ENCODE assay signal across 16 cellular contexts in the genomic region with DNA sequence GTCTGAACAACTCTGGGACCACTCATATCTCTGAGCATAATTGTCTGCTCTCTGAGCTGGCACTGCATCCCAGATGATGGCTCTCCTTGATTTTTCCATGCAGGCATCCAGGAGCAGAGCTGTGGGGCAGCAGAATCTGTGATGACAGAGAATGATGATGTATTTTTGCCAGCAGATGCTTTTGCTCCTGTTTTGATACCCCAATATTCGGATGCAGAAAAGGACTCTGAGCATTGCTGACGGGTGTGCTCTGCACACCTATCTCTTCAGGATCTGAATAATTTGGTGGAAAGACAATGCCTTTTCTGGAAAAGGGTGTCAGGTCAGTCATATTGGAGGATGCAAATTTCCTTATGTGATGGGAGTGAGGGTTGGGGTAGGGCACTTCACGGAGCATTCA.
DNase-seq lines count a peak whose midpoint lies in the region; ATAC-seq and TF ChIP-seq lines count a peak whose summit lies in the region.
"Had no signal": no experiment of that assay in that cellular context is flagged by ENCODE, and none has a peak within 500 bp of the region (broad histone marks: within the 10 kb centered on the region; RNA-seq: fewer than 3 reads in every experiment).

No MANE protein-coding gene starts in this region.

- H3K9me3 ChIP-seq in esophagus muscularis mucosa (no peaks in the 10 kb centered on the region), osteoblast (ENCODE audit: low read depth, low read length) (no peaks in the 10 kb centered on the region)
- H3K9me3 ChIP-seq: BLaER1 treated with 17β-estradiol and CSF1 and Interleukin-3, amounts not matched to agents 10 nM and 100 nM; Caco-2 had no signal

- H3K36me3 ChIP-seq in esophagus muscularis mucosa (peaks cover 0 to 10% (median 5%) of the 10 kb centered on the region in 4 donors), osteoblast (ENCODE audit: insufficient read depth, low read length) (no peaks in the 10 kb centered on the region)
- H3K36me3 ChIP-seq: BLaER1 treated with 17β-estradiol and CSF1 and Interleukin-3, amounts not matched to agents 10 nM and 100 nM had no signal

- H4K20me1 ChIP-seq in osteoblast (ENCODE audit: insufficient read depth, low read length) = no peaks in the 10 kb centered on the region

- no peaks in the 10 kb centered on the region for H3K4me1 ChIP-seq in esophagus muscularis mucosa
- H3K4me1 ChIP-seq in osteoblast (ENCODE audit: insufficient read depth, low read length) = no peaks in the 10 kb centered on the region
- H3K4me1 ChIP-seq: BLaER1 treated with 17β-estradiol and CSF1 and Interleukin-3, amounts not matched to agents 10 nM and 100 nM; Caco-2 had no signal

- H3K4me3 ChIP-seq in esophagus muscularis mucosa = no peak overlapping the region
- no peak overlapping the region for H3K4me3 ChIP-seq in osteoblast (ENCODE audit: insufficient read depth, low read length)
- H3K4me3 ChIP-seq: BLaER1 treated with 17β-estradiol and CSF1 and Interleukin-3, amounts not matched to agents 10 nM and 100 nM; GM12878 had no signal

- TF ChIP-seq POLR2A in esophagus muscularis mucosa (IDR thresholded peaks at IDR 0.05; ENCODE audit: low read depth) = no peak

- TF ChIP-seq EP300 in esophagus muscularis mucosa (IDR thresholded peaks at IDR 0.05) = no peak

- DNase-seq in esophagus muscularis mucosa (ENCODE audit: extremely low spot score) = peak; percentile 60
- DNase-seq in osteoblast (ENCODE audit: insufficient read length, low spot score, missing footprints) = peak; percentile 56
- DNase-seq in EL = no peak
- DNase-seq in Right ventricle myocardium inferior (ENCODE audit: missing footprints) = no peak
- DNase-seq: 8988T; ACHN; Caco-2; Calu3; CD4-positive, alpha-beta T cell; CD8-positive, alpha-beta T cell; DMS79 treated with DMSO at 0.1 percent for 48 hours; GDM1 had no signal

- H3K27ac ChIP-seq in esophagus muscularis mucosa (replicated peaks in 1 of 4) (no peak overlapping the region), osteoblast (ENCODE audit: low read depth, low read length) (no peak overlapping the region)
- H3K27ac ChIP-seq: BLaER1 treated with 17β-estradiol and CSF1 and Interleukin-3, amounts not matched to agents 10 nM and 100 nM; C4-2B had no signal

- WGBS in esophagus muscularis mucosa = 86% methylated on average over 3 of the region's 3 CpGs

- H3K27me3 ChIP-seq in esophagus muscularis mucosa (no peaks in the 10 kb centered on the region), osteoblast (ENCODE audit: insufficient read depth, low read length) (no peaks in the 10 kb centered on the region)
- H3K27me3 ChIP-seq: BLaER1 treated with 17β-estradiol and CSF1 and Interleukin-3, amounts not matched to agents 10 nM and 100 nM had no signal

- no peak overlapping the region for H3K4me2 ChIP-seq in osteoblast (ENCODE audit: insufficient read depth, low read length)
- H3K4me2 ChIP-seq: BLaER1 treated with 17β-estradiol and CSF1 and Interleukin-3, amounts not matched to agents 10 nM and 100 nM had no signal

- no peak overlapping the region for H2AFZ ChIP-seq in osteoblast (ENCODE audit: low read length)

- H3K79me2 ChIP-seq in osteoblast (ENCODE audit: insufficient read depth, low read length) = no peaks in the 10 kb centered on the region

- TF ChIP-seq CTCF in esophagus muscularis mucosa (IDR thresholded peaks at IDR 0.05) = no peak
- TF ChIP-seq CTCF in osteoblast (IDR thresholded peaks at IDR 0.05; ENCODE audit: extremely low read depth, low read depth, low read length) = no peak

- intact Hi-C loops in esophagus muscularis mucosa (cut with DNase I) (no loop called here), Right ventricle myocardium inferior (cut with DNase I) (loop anchor here (10.0 kb wide), 1 partner anchor 347 kb away; no protein-coding TSS in a partner anchor)

- no peak for ATAC-seq in HG03175 (IDR thresholded peaks at IDR 0.05; ENCODE audit: unreplicated experiment)
- ATAC-seq in Right ventricle myocardium inferior = no peak
- ATAC-seq: CD8-positive, alpha-beta T cell; GM12878 had no signal

Comparison
In these comparisons a context has a peak if more than half of its experiments do, and no peak if none do; other contexts are left out.
1. DNase-seq: peak in esophagus muscularis mucosa (single experiment) and osteoblast (single experiment); none in EL (single experiment) and Right ventricle myocardium inferior (single experiment).